ENCODE assay signal across 8 cellular contexts in genomic region chr6:43667245-43668150, GRCh38. TPM values are rescaled to one million over a fixed set of nuclear protein-coding genes. Genes with fewer than 3 reads are reported as not detected.
A peak's percentile ranks its signal among the peaks of the same experiment; 100 is the strongest.
DNase-seq lines count a peak whose midpoint lies in the region; ATAC-seq and TF ChIP-seq lines count a peak whose summit lies in the region.

No MANE protein-coding gene starts in this region.

- H3K27me3 ChIP-seq in kidney epithelial cell (ENCODE audit: control insufficient read depth, insufficient read depth, low read length), result no peaks in the 10 kb centered on the region

- peak; percentile 86 for DNase-seq in DMS53 (lab: John Stamatoyannopoulos, UW)
- DNase-seq in NCI-H226, result peak; percentile 63
- peak; percentile 63 to 84 for DNase-seq in central memory CD8-positive, alpha-beta T cell (ENCODE audit: low spot score in 2 of 2)
- DNase-seq in kidney epithelial cell (ENCODE audit: low read depth), result no peak
- peak; percentile 67 to 82 for DNase-seq in stimulated activated CD4-positive, alpha-beta T cell treated with anti-CD3 and anti-CD28 coated beads, Interleukin-1b, Interleukin-23, amount 100 ng/mL, for 4 hours (ENCODE audit: low read depth in 2 of 2)

- H3K4me1 Mint-ChIP-seq in central memory CD8-positive, alpha-beta T cell, result peaks cover 14% of the 10 kb centered on the region

- no peaks in the 10 kb centered on the region for H3K9me3 Mint-ChIP-seq in central memory CD8-positive, alpha-beta T cell

- peaks cover 4% of the 10 kb centered on the region for H3K36me3 ChIP-seq in kidney epithelial cell (ENCODE audit: control insufficient read depth, insufficient read depth, low read length)

- peak overlapping the region; percentile 55 for H3K4me3 Mint-ChIP-seq in central memory CD8-positive, alpha-beta T cell

- peak overlapping the region; percentile 82 for H3K27ac Mint-ChIP-seq in central memory CD8-positive, alpha-beta T cell (ENCODE audit: low read depth)

- H3K27me3 Mint-ChIP-seq in central memory CD8-positive, alpha-beta T cell, result no peaks in the 10 kb centered on the region

- ATAC-seq in HG02981 (IDR thresholded peaks at IDR 0.05; ENCODE audit: unreplicated experiment) (peak; percentile 43), GM19452 (IDR thresholded peaks at IDR 0.05; ENCODE audit: unreplicated experiment) (no peak)
- peak; percentile 69 to 73 for ATAC-seq in activated CD4-positive, CD25-positive, alpha-beta regulatory T cell treated with anti-CD3 and anti-CD28 coated beads, Interleukin-2, amount 50 U/mL, for 24 hours
- ATAC-seq in central memory CD8-positive, alpha-beta T cell (replicated peaks; ENCODE audit: extremely low read depth, poor library complexity, severe bottlenecking), result no peak

- H3K4me3 ChIP-seq in kidney epithelial cell (ENCODE audit: low read depth, low read length), result no peak overlapping the region

- TF ChIP-seq CTCF in kidney epithelial cell (IDR thresholded peaks at IDR 0.05; ENCODE audit: insufficient read depth, low read length, poor library complexity, severe bottlenecking), result peak; percentile 95

- H3K36me3 Mint-ChIP-seq in central memory CD8-positive, alpha-beta T cell (ENCODE audit: insufficient read depth), result peaks cover 18% of the 10 kb centered on the region

RNA-seq across cellular contexts. Expression of gene MRPS18A, which starts 20.1 kb away (rescaled TPM):
- total RNA-seq in kidney epithelial cell, result 76.1 and 78.9 TPM in 2 replicates

RNA-seq across cellular contexts. Expression of gene RSPH9, which starts 22.7 kb away (rescaled TPM):
- 0.08 and 0.41 TPM in 2 replicates for total RNA-seq in kidney epithelial cell

RNA-seq across cellular contexts. Expression of gene MAD2L1BP, which starts 31.9 kb away (rescaled TPM):
- total RNA-seq in kidney epithelial cell, result 39.4 and 68.0 TPM in 2 replicates

RNA-seq across cellular contexts. Expression of gene GTPBP2, which starts 38.4 kb away (rescaled TPM):
- total RNA-seq in kidney epithelial cell, result 96.5 and 100 TPM in 2 replicates

Comparison
In these comparisons a context has a peak if more than half of its experiments do, and no peak if none do; other contexts are left out.
1. ATAC-seq: peak in HG02981 (single experiment) and activated CD4-positive, CD25-positive, alpha-beta regulatory T cell treated with anti-CD3 and anti-CD28 coated beads, Interleukin-2, amount 50 U/mL, for 24 hours (2 of 2); none in central memory CD8-positive, alpha-beta T cell (single experiment) and GM19452 (single experiment).